In the genomic region with DNA sequence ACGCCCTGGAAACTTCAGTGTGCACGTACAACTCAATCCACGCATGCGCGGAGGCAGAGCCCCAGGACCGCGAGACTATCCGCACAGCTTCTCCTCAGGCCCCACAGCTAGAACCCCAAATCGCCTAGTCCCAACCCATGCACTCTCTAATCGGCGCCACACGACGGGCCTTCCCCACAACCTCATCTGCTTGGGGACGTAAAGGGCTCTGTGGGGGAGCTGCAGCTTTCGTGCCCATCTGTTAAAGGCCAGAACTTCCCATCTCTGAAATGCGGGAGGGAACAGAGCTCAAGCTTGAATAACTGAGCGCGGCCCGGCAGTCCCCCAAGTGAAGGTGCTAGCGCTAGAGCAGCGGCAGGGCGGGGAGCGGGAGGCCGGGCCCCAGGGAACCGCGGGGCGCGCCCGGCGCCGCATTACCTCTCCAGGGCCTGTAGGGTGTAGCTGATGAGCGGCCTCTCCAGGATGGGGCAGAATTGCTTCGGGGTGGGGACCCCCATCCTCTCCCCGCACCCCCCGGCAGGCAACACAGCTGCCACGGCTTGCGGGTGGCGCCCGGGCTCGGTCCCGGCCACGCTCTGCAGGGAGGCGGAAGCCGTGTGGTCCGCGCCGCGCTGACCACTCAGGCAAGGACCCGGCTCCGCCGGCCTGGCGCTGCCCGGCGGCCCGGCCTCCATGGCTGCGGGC, we compare ENCODE assay signal across 1 cellular context.
TF ChIP-seq lines count a peak whose summit lies in the region.

No MANE protein-coding gene starts in this region.

TF ChIP-seq in Ishikawa, 13 proteins besides CTCF, POLR2A, EP300 and RAD21 (continued from another document):
- TF ChIP-seq YY1 (IDR thresholded peaks at IDR 0.05; ENCODE audit: low read depth) (0 out of 2 replicates have a peak, but pooled peaks have one; percentile 8), CEBPB (IDR thresholded peaks at IDR 0.05) (no peak)
